In genomic region chr11:76444384-76445121, GRCh38 we compare ENCODE assay signal across 1 cellular context.
TF ChIP-seq lines count a peak whose summit lies in the region.

Gene EMSY (plus strand): TSS chr11:76445018. CDS start chr11:76446939, 1,921 bp downstream.

TF ChIP-seq in HepG2, 621 proteins besides CTCF, POLR2A, EP300 and RAD21 (continued from another document and continues in another):
- TF ChIP-seq ATF2 (CRISPR knock-in tag; IDR thresholded peaks at IDR 0.05): peak; percentile 88
- no peak for TF ChIP-seq ZNF329 (CRISPR knock-in tag; IDR thresholded peaks at IDR 0.05; ENCODE audit: low read depth)
- no peak for TF ChIP-seq NFATC3 (CRISPR knock-in tag; IDR thresholded peaks at IDR 0.05)
- TF ChIP-seq ZFP36L1 (CRISPR knock-in tag; IDR thresholded peaks at IDR 0.05): peak; percentile 75; the same call in 1 of the 2 replicates
- no peak; the same call in 1 of the 2 replicates for TF ChIP-seq FOXO1 (CRISPR knock-in tag; IDR thresholded peaks at IDR 0.05)
- TF ChIP-seq PREB (CRISPR knock-in tag; IDR thresholded peaks at IDR 0.05): no peak
- TF ChIP-seq ZSCAN9 (CRISPR knock-in tag; IDR thresholded peaks at IDR 0.05; ENCODE audit: borderline replicate concordance): no peak; the same call in 1 of the 2 replicates
- TF ChIP-seq ATF5 (CRISPR knock-in tag; IDR thresholded peaks at IDR 0.05; ENCODE audit: low read depth): no peak
- TF ChIP-seq ZBTB21 (CRISPR knock-in tag; IDR thresholded peaks at IDR 0.05): 0 out of 2 replicates have a peak, but pooled peaks have one; percentile 16
- TF ChIP-seq MTA1 (CRISPR knock-in tag; IDR thresholded peaks at IDR 0.05; ENCODE audit: borderline replicate concordance): no peak
- peak; percentile 79; the same call in 1 of the 2 replicates for TF ChIP-seq MXD3 (CRISPR knock-in tag; IDR thresholded peaks at IDR 0.05)
- TF ChIP-seq ZNF850 (CRISPR knock-in tag; conservative IDR thresholded peaks at IDR 0.05): no peak
- peak; percentile 60; the same call in 1 of the 2 replicates for TF ChIP-seq CREB3 (CRISPR knock-in tag; IDR thresholded peaks at IDR 0.05)
- peak in 1 of 2 experiments; percentile 66; a peak in 2 of 4 replicates for TF ChIP-seq NR2F1 (CRISPR knock-in tag; IDR thresholded peaks at IDR 0.05)
- TF ChIP-seq ZNF740 (CRISPR knock-in tag; IDR thresholded peaks at IDR 0.05): no peak
- no peak; the same call in 1 of the 2 replicates for TF ChIP-seq NAIF1 (CRISPR knock-in tag; IDR thresholded peaks at IDR 0.05; ENCODE audit: borderline replicate concordance)
- TF ChIP-seq ZNF335 (CRISPR knock-in tag; IDR thresholded peaks at IDR 0.05): no peak
- no peak for TF ChIP-seq MATR3 (CRISPR knock-in tag; IDR thresholded peaks at IDR 0.05)
- no peak for TF ChIP-seq SOX5 (CRISPR knock-in tag; IDR thresholded peaks at IDR 0.05; ENCODE audit: borderline replicate concordance)
- TF ChIP-seq HMGXB4 (CRISPR knock-in tag; IDR thresholded peaks at IDR 0.05; ENCODE audit: borderline replicate concordance in 1 of 2, low read depth in 1 of 2): peak; percentile 75 to 79
- no peak for TF ChIP-seq ZNF75D (CRISPR knock-in tag; IDR thresholded peaks at IDR 0.05; ENCODE audit: borderline replicate concordance)
- TF ChIP-seq ZBTB8A (CRISPR knock-in tag; IDR thresholded peaks at IDR 0.05; ENCODE audit: borderline replicate concordance, low read depth): no peak
- no peak for TF ChIP-seq ZBTB10 (CRISPR knock-in tag; IDR thresholded peaks at IDR 0.05; ENCODE audit: borderline replicate concordance)
- no peak for TF ChIP-seq ZMYM2 (CRISPR knock-in tag; IDR thresholded peaks at IDR 0.05)
- TF ChIP-seq THRA (CRISPR knock-in tag; IDR thresholded peaks at IDR 0.05; ENCODE audit: borderline replicate concordance): peak; percentile 66; the same call in 1 of the 2 replicates
- TF ChIP-seq ZNF44 (CRISPR knock-in tag; IDR thresholded peaks at IDR 0.05): no peak
- TF ChIP-seq SCMH1 (CRISPR knock-in tag; IDR thresholded peaks at IDR 0.05; ENCODE audit: borderline replicate concordance): no peak
- no peak for TF ChIP-seq BCL3 (CRISPR knock-in tag; IDR thresholded peaks at IDR 0.05)
- peak; percentile 82 for TF ChIP-seq ASH2L (IDR thresholded peaks at IDR 0.05; ENCODE audit: insufficient read length, low read depth, low read length)
- TF ChIP-seq ETV5 (CRISPR knock-in tag; IDR thresholded peaks at IDR 0.05; ENCODE audit: borderline replicate concordance): 0 out of 2 replicates have a peak, but pooled peaks have one; percentile 15
- TF ChIP-seq LRRFIP1 (CRISPR knock-in tag; conservative IDR thresholded peaks at IDR 0.05): no peak
- no peak for TF ChIP-seq ZNF234 (CRISPR knock-in tag; conservative IDR thresholded peaks at IDR 0.05)
- peak; percentile 19; the same call in 1 of the 2 replicates for TF ChIP-seq CEBPB (IDR thresholded peaks at IDR 0.05; ENCODE audit: borderline replicate concordance, low read depth, low read length)
- peak; percentile 75 for TF ChIP-seq ESRRA (CRISPR knock-in tag; IDR thresholded peaks at IDR 0.05; ENCODE audit: low read depth)
- TF ChIP-seq HNF1B (CRISPR knock-in tag; IDR thresholded peaks at IDR 0.05): peak; percentile 89
- no peak; the same call in 1 of the 2 replicates for TF ChIP-seq ZNF512B (CRISPR knock-in tag; IDR thresholded peaks at IDR 0.05; ENCODE audit: borderline replicate concordance)
